Comparison of ENCODE assay signal across 20 cellular contexts in the genomic region with DNA sequence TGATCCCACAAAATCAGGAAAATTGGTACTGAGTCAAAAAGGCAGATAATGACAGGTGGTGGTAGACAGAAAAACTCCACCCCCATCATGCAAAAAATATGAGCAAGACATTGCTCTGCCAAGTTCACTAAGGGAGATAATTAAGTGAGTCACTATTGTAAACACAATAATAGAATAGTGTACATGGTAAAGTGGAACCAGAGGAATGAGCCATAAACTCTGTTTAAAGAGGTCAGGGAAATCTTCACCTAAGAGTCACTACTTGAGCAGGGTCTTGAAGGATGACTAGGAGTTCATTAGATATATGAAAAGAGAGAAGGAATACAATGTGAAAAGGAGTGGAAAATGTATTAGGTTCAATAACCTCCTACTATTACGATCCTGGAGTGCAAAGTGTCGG.
DNase-seq lines count a peak whose midpoint lies in the region; ATAC-seq and TF ChIP-seq lines count a peak whose summit lies in the region.
"Had no signal": no experiment of that assay in that cellular context is flagged by ENCODE, and none has a peak within 500 bp of the region (broad histone marks: within the 10 kb centered on the region; RNA-seq: fewer than 3 reads in every experiment).

No MANE protein-coding gene starts in this region.

- H3K9ac ChIP-seq in mammary epithelial cell (ENCODE audit: insufficient read depth, low read length) = no peak overlapping the region

- no peaks in the 10 kb centered on the region for H3K27me3 ChIP-seq in mammary epithelial cell (ENCODE audit: insufficient read depth, low read length)
- H3K27me3 ChIP-seq in esophagus muscularis mucosa = no peaks in the 10 kb centered on the region
- H3K27me3 ChIP-seq: neutrophil, right atrium auricular region had no signal

- peaks cover 48% of the 10 kb centered on the region for H3K4me1 ChIP-seq in mammary epithelial cell (ENCODE audit: insufficient read depth, low read length)
- H3K4me1 ChIP-seq in esophagus muscularis mucosa = no peaks in the 10 kb centered on the region
- H3K4me1 ChIP-seq: right atrium auricular region had no signal

- CTCF ChIA-PET in mammary epithelial cell (lab: Charles Lee; ENCODE audit: low non-redundant PET) = no interaction called here

- H2AFZ ChIP-seq in mammary epithelial cell (ENCODE audit: low read depth, low read length) = no peak overlapping the region

- no peak overlapping the region for H3K27ac Mint-ChIP-seq in activated T-cell treated with anti-CD3 and anti-CD28 coated beads, Interleukin-2, amount 50 U/mL, for 24 hours
- H3K27ac Mint-ChIP-seq: CD4-positive, alpha-beta memory T cell; stimulated activated naive CD8-positive, alpha-beta T cell treated with anti-CD3 and anti-CD28 coated beads, Interleukin-15, Interleukin-2, amounts not matched to agents 100 ng/mL and 50 ng/mL, for 24 hours had no signal

- WGBS in mammary epithelial cell (ENCODE audit: low coverage, missing lambda C conversion rate) = 64% methylated on average over 2 of the region's 2 CpGs
- 56% methylated on average over 2 of the region's 2 CpGs for WGBS in esophagus muscularis mucosa

- H3K79me2 ChIP-seq in mammary epithelial cell (ENCODE audit: insufficient read depth, low read length) = peaks cover 5% of the 10 kb centered on the region

- peaks cover 4% of the 10 kb centered on the region for H3K9me3 Mint-ChIP-seq in activated T-cell treated with anti-CD3 and anti-CD28 coated beads, Interleukin-2, amount 50 U/mL, for 24 hours

- no TSS peak for BruUV-seq in mammary epithelial cell (replicated peaks; lab: Mats Ljungman, UMichigan)

- H4K20me1 ChIP-seq in mammary epithelial cell (ENCODE audit: insufficient read depth, low read length) = no peaks in the 10 kb centered on the region

- H3K9me3 ChIP-seq in mammary epithelial cell (replicated peaks; ENCODE audit: insufficient read depth, low read length) = no peaks in the 10 kb centered on the region
- no peaks in the 10 kb centered on the region for H3K9me3 ChIP-seq in esophagus muscularis mucosa
- H3K9me3 ChIP-seq: neutrophil, right atrium auricular region had no signal

- H3K27ac ChIP-seq in mammary epithelial cell (ENCODE audit: insufficient read depth, low read depth, low read length) (no peak overlapping the region), esophagus muscularis mucosa (replicated peaks in 1 of 4) (no peak overlapping the region)
- H3K27ac ChIP-seq: neutrophil, right atrium auricular region had no signal

- TF ChIP-seq CTCF in mammary epithelial cell (conservative IDR thresholded peaks at IDR 0.05 in 1 of 2, IDR thresholded peaks at IDR 0.05 in 1 of 2; ENCODE audit: extremely low read depth in 1 of 2, insufficient read depth in 1 of 2, low read depth in 1 of 2, low read length in 2 of 2) (no peak), esophagus muscularis mucosa (IDR thresholded peaks at IDR 0.05) (no peak)

- H3K36me3 Mint-ChIP-seq in activated T-cell treated with anti-CD3 and anti-CD28 coated beads, Interleukin-2, amount 50 U/mL, for 24 hours (ENCODE audit: low read depth) = no peaks in the 10 kb centered on the region
- H3K36me3 Mint-ChIP-seq: CD4-positive, alpha-beta memory T cell had no signal

- in situ Hi-C loops in mammary epithelial cell (cut with MboI; ENCODE audit: low sequenced_read_pairs in 2 of 2) = no loop called here

- H3K36me3 ChIP-seq in mammary epithelial cell (ENCODE audit: insufficient read depth, low read length) (no peaks in the 10 kb centered on the region), esophagus muscularis mucosa (no peaks in the 10 kb centered on the region)
- H3K36me3 ChIP-seq: neutrophil, right atrium auricular region had no signal

- no peaks in the 10 kb centered on the region for H3K4me1 Mint-ChIP-seq in activated T-cell treated with anti-CD3 and anti-CD28 coated beads, Interleukin-2, amount 50 U/mL, for 24 hours (ENCODE audit: low read depth)
- H3K4me1 Mint-ChIP-seq: CD4-positive, alpha-beta memory T cell had no signal

- no peak overlapping the region for H3K4me2 ChIP-seq in mammary epithelial cell (ENCODE audit: insufficient read depth, low read depth, low read length)

- dilution Hi-C loops in mammary epithelial cell (cut with HindIII; ENCODE audit: low sequenced_read_pairs) = no loop called here

- no peak overlapping the region for H3K4me3 ChIP-seq in mammary epithelial cell (replicated peaks in 1 of 3; ENCODE audit: insufficient read depth in 1 of 3, low read depth in 2 of 3, low read length in 3 of 3)
- no peak overlapping the region for H3K4me3 ChIP-seq in esophagus muscularis mucosa
- H3K4me3 ChIP-seq: right atrium auricular region had no signal

- no peaks in the 10 kb centered on the region for H3K27me3 Mint-ChIP-seq in activated T-cell treated with anti-CD3 and anti-CD28 coated beads, Interleukin-2, amount 50 U/mL, for 24 hours

- intact Hi-C loops in mammary epithelial cell (cut with micrococcal nuclease) = loop anchor here (10.0 kb wide), 2 partner anchors 165 to 345 kb away; no protein-coding TSS in a partner anchor
- intact Hi-C loops in esophagus muscularis mucosa (cut with DNase I) = no loop called here

- TF ChIP-seq EP300 in esophagus muscularis mucosa (IDR thresholded peaks at IDR 0.05) = no peak

- DNase-seq in NCI-H748 (lab: John Stamatoyannopoulos, UW; ENCODE audit: unreplicated experiment) = peak; percentile 17
- DNase-seq in NCI-H748 treated with DMSO at 0.1 percent for 48 hours (lab: John Stamatoyannopoulos, UW) = no peak
- DNase-seq in LHCN-M2 (ENCODE audit: low read depth) = peak; percentile 28
- DNase-seq in mammary epithelial cell = peak; percentile 79
- no peak for DNase-seq in SW480 (ENCODE audit: low spot score)
- no peak for DNase-seq in activated T-cell treated with anti-CD3 and anti-CD28 coated beads, Interleukin-2, amount 50 U/mL, for 24 hours
- DNase-seq in esophagus muscularis mucosa (ENCODE audit: extremely low spot score) = no peak
- DNase-seq: activated CD4-positive, alpha-beta T cell treated with anti-CD3 and anti-CD28 coated beads for 1 hour; activated effector memory CD4-positive, alpha-beta T cell treated with Interleukin-2 at 50 U/mL for 16 hours; amniotic stem cell; CD4-positive, alpha-beta memory T cell; effector memory CD4-positive, alpha-beta T cell; foreskin melanocyte; NCI-H1048; T-helper 9 cell had no signal

- no peak overlapping the region for H3K4me3 Mint-ChIP-seq in activated T-cell treated with anti-CD3 and anti-CD28 coated beads, Interleukin-2, amount 50 U/mL, for 24 hours
- H3K4me3 Mint-ChIP-seq: CD4-positive, alpha-beta memory T cell; stimulated activated naive CD8-positive, alpha-beta T cell treated with anti-CD3 and anti-CD28 coated beads, Interleukin-15, Interleukin-2, amounts not matched to agents 100 ng/mL and 50 ng/mL, for 24 hours had no signal

- no peak for ATAC-seq in GM19023 (IDR thresholded peaks at IDR 0.05; ENCODE audit: unreplicated experiment)
- ATAC-seq: left lobe of liver had no signal

- no peak for TF ChIP-seq POLR2A in esophagus muscularis mucosa (IDR thresholded peaks at IDR 0.05; ENCODE audit: low read depth)

Comparison
In these comparisons a context has a peak if more than half of its experiments do, and no peak if none do; other contexts are left out.
1. DNase-seq: peak in NCI-H748 (single experiment), LHCN-M2 (single experiment) and mammary epithelial cell (single experiment); none in NCI-H748 treated with DMSO at 0.1 percent for 48 hours (single experiment), SW480 (single experiment), activated T-cell treated with anti-CD3 and anti-CD28 coated beads, Interleukin-2, amount 50 U/mL, for 24 hours (single experiment) and esophagus muscularis mucosa (single experiment).